ENCODE assay signal across 1 cellular context in the genomic region with DNA sequence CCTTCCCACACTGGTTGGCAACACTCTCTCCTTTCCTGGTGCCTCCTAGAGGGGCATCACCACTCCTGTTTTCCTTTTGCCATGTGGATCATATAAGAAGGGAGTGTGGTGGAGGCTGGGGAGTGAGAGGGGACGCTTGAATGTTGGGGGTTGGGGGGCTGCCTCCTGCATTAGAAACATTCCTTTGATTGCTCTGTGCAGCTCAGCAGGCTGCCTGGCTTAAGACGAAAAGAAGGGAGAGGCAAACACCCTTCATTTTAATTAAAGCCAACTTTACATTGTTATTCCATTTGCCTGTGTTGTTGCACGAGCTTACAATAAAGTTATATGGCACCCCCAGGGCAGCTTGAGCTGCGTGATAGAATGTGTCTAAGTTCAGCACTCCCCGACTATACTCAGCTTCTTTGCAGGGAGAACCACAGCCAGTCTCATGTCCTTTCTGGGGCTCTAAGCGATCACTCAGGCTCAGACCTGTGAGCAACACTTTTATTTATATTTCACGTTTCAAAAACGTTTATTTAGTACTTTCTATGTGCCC.
TF ChIP-seq lines count a peak whose summit lies in the region.

No MANE protein-coding gene starts in this region.

TF ChIP-seq in GM23338, 12 proteins besides CTCF, POLR2A, EP300 and RAD21 (continued from another document):
- TF ChIP-seq ZNF462 (CRISPR knock-in tag; IDR thresholded peaks at IDR 0.05) = no peak
- TF ChIP-seq, protein P1, sequence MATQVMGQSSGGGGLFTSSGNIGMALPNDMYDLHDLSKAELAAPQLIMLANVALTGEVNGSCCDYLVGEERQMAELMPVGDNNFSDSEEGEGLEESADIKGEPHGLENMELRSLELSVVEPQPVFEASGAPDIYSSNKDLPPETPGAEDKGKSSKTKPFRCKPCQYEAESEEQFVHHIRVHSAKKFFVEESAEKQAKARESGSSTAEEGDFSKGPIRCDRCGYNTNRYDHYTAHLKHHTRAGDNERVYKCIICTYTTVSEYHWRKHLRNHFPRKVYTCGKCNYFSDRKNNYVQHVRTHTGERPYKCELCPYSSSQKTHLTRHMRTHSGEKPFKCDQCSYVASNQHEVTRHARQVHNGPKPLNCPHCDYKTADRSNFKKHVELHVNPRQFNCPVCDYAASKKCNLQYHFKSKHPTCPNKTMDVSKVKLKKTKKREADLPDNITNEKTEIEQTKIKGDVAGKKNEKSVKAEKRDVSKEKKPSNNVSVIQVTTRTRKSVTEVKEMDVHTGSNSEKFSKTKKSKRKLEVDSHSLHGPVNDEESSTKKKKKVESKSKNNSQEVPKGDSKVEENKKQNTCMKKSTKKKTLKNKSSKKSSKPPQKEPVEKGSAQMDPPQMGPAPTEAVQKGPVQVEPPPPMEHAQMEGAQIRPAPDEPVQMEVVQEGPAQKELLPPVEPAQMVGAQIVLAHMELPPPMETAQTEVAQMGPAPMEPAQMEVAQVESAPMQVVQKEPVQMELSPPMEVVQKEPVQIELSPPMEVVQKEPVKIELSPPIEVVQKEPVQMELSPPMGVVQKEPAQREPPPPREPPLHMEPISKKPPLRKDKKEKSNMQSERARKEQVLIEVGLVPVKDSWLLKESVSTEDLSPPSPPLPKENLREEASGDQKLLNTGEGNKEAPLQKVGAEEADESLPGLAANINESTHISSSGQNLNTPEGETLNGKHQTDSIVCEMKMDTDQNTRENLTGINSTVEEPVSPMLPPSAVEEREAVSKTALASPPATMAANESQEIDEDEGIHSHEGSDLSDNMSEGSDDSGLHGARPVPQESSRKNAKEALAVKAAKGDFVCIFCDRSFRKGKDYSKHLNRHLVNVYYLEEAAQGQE (IDR thresholded peaks at IDR 0.05; ENCODE audit: unreplicated experiment) = no peak
